In genomic region chr15:43187544-43188155, GRCh38 we compare ENCODE assay signal across 9 cellular contexts. TPM values are rescaled to one million over a fixed set of nuclear protein-coding genes. Genes with fewer than 3 reads are reported as not detected.
DNase-seq lines count a peak whose midpoint lies in the region; ATAC-seq and TF ChIP-seq lines count a peak whose summit lies in the region.
"Had no signal": no experiment of that assay in that cellular context is flagged by ENCODE, and none has a peak within 500 bp of the region (broad histone marks: within the 10 kb centered on the region; RNA-seq: fewer than 3 reads in every experiment).

No MANE protein-coding gene starts in this region.

- H3K4me3 ChIP-seq in cardiac muscle cell (no peak overlapping the region), ascending aorta (peak overlapping the region in 1 of 2 donors; percentile 95)

- ATAC-seq in left ventricle myocardium superior = no peak
- ATAC-seq in HG02870 (IDR thresholded peaks at IDR 0.05; ENCODE audit: unreplicated experiment) = no peak

- H3K27ac ChIP-seq in cardiac muscle cell (no peak overlapping the region), ascending aorta (no peak overlapping the region)

- DNase-seq in cardiac muscle cell (ENCODE audit: low read depth in 1 of 2, low spot score in 1 of 2) = peak; percentile 57 to 72
- no peak for DNase-seq in left ventricle myocardium superior
- peak; percentile 19 for DNase-seq in NCI-H1694 treated with DMSO at 0.1 percent for 48 hours (lab: John Stamatoyannopoulos, UW)
- DNase-seq in ascending aorta (ENCODE audit: low spot score in 2 of 2) = no peak
- peak; percentile 64 for DNase-seq in kidney tubule cell (ENCODE audit: low spot score)
- DNase-seq in mesenteric fat pad (ENCODE audit: low spot score) = no peak
- no peak for DNase-seq in NCI-H128 (lab: John Stamatoyannopoulos, UW; ENCODE audit: unreplicated experiment)

- H3K27me3 ChIP-seq in cardiac muscle cell = no peaks in the 10 kb centered on the region
- H3K27me3 ChIP-seq in ascending aorta = no peaks in the 10 kb centered on the region

- H3K9me3 ChIP-seq in cardiac muscle cell (ENCODE audit: low read depth) = no peaks in the 10 kb centered on the region
- no peaks in the 10 kb centered on the region for H3K9me3 ChIP-seq in ascending aorta
- H3K9me3 ChIP-seq: HAP-1 had no signal

- intact Hi-C loops in left ventricle myocardium superior (cut with micrococcal nuclease) = no loop called here
- intact Hi-C loops in ascending aorta (cut with DNase I) = no loop called here

- H3K36me3 ChIP-seq in cardiac muscle cell (peaks cover 28% of the 10 kb centered on the region), ascending aorta (peaks cover 33 to 41% of the 10 kb centered on the region in 2 donors)

- peaks cover 2% of the 10 kb centered on the region for H3K4me1 ChIP-seq in cardiac muscle cell (ENCODE audit: low read depth)
- peaks cover 0 to 13% of the 10 kb centered on the region in 2 donors for H3K4me1 ChIP-seq in ascending aorta

- TF ChIP-seq CTCF in cardiac muscle cell (IDR thresholded peaks at IDR 0.05; ENCODE audit: low read depth, low read length) (peak; percentile 67), ascending aorta (IDR thresholded peaks at IDR 0.05) (peak; percentile 17 to 61 (median 50))

RNA-seq across cellular contexts. Expression of gene CCNDBP1, which starts 2.4 kb away (rescaled TPM):
- total RNA-seq in cardiac muscle cell (77.4 and 117 TPM in 2 replicates), left ventricle myocardium superior (56.6 TPM), ascending aorta (44.9 TPM), mesenteric fat pad (56.3 TPM)
- polyA plus RNA-seq in cardiac muscle cell = 82.4 and 104 TPM in 2 replicates

RNA-seq across cellular contexts. Expression of gene EPB42, which starts 33.2 kb away (rescaled TPM):
- total RNA-seq in cardiac muscle cell = 0.12 and 0.39 TPM in 2 replicates
- polyA plus RNA-seq in cardiac muscle cell = 0.94 TPM in 1 of 2 replicates, not detected in the other
- total RNA-seq in left ventricle myocardium superior = 0.15 TPM
- not detected for total RNA-seq in ascending aorta
- 2.8 TPM for total RNA-seq in mesenteric fat pad

RNA-seq across cellular contexts. Expression of gene TMEM62, which starts 54.3 kb away (rescaled TPM):
- total RNA-seq in cardiac muscle cell (8.6 and 9.1 TPM in 2 replicates), left ventricle myocardium superior (11.6 TPM), ascending aorta (9.0 TPM), mesenteric fat pad (25.2 TPM)
- polyA plus RNA-seq in cardiac muscle cell = 7.8 and 9.1 TPM in 2 replicates

Comparison
In these comparisons a context has a peak if more than half of its experiments do, and no peak if none do; other contexts are left out.
1. DNase-seq: peak in cardiac muscle cell (2 of 2), NCI-H1694 treated with DMSO at 0.1 percent for 48 hours (single experiment) and kidney tubule cell (single experiment); none in left ventricle myocardium superior (single experiment), ascending aorta (0 of 2), mesenteric fat pad (single experiment) and NCI-H128 (single experiment).